Comparison of ENCODE assay signal across 8 cellular contexts in the genomic region with DNA sequence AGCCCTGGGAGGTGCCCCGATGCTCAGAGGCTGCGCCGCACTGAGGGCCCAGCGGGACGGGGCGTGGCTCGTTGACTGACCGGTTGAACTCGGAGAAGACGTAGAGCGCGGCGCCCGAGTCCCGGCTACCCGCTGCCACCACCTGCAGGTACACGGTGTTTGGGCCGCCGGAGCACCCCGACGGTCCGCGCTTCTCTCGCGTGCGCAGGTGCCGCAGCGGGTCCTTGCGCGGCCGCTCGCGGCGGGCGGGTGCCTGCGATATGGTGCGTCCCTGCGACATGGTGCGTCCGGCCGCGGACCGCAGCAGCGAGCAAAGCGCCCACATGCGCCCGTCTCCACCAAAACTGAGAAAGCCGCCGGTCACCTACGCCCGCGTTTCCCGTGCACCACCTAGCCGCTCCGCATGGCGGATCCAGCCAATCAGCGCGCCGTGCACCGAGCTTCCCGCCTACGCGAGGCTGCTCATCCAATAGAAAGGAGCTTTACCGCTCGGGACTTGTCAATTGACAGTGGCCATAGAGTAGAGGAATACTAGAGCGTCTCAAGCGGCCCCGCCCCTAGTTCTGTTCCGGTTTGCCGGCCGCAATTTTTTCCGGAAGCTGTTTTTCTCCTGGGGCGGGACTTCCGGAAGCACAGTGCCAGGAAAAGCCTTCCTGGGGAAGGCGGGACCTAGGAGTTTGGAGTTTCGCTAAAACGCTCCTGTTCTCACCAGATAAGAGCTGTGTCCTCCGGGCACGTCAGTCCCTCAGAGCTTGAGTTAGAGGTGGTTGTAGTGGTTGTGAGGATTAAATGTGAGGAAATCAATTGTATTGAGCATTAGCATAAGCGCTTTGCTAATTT. TPM values are rescaled to one million over a fixed set of nuclear protein-coding genes. Genes with fewer than 3 reads are reported as not detected.
DNase-seq lines count a peak whose midpoint lies in the region; ATAC-seq, FAIRE-seq and TF ChIP-seq lines count a peak whose summit lies in the region.

A gene with protein sequence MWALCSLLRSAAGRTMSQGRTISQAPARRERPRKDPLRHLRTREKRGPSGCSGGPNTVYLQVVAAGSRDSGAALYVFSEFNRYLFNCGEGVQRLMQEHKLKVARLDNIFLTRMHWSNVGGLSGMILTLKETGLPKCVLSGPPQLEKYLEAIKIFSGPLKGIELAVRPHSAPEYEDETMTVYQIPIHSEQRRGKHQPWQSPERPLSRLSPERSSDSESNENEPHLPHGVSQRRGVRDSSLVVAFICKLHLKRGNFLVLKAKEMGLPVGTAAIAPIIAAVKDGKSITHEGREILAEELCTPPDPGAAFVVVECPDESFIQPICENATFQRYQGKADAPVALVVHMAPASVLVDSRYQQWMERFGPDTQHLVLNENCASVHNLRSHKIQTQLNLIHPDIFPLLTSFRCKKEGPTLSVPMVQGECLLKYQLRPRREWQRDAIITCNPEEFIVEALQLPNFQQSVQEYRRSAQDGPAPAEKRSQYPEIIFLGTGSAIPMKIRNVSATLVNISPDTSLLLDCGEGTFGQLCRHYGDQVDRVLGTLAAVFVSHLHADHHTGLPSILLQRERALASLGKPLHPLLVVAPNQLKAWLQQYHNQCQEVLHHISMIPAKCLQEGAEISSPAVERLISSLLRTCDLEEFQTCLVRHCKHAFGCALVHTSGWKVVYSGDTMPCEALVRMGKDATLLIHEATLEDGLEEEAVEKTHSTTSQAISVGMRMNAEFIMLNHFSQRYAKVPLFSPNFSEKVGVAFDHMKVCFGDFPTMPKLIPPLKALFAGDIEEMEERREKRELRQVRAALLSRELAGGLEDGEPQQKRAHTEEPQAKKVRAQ (minus strand): TSS at position 405 of the 840 bp plus-strand sequence. CDS start 80 bp downstream, at position 325.

- TF ChIP-seq POLR2A in GM18505 (IDR thresholded peaks at IDR 0.05; ENCODE audit: borderline replicate concordance, extremely low read depth, insufficient read depth, insufficient read length): peak; percentile 92

- H3K4me1 ChIP-seq in ascending aorta (peaks cover 0 to 14% of the 10 kb centered on the region in 2 donors), right atrium auricular region (peaks cover 0 to 10% of the 10 kb centered on the region in 2 donors), psoas muscle (peaks cover 7% of the 10 kb centered on the region)

- H3K27me3 ChIP-seq in ascending aorta (no peaks in the 10 kb centered on the region), right atrium auricular region (no peaks in the 10 kb centered on the region), psoas muscle (ENCODE audit: insufficient read depth in 3 of 3, low read length in 2 of 3) (no peaks in the 10 kb centered on the region)

- peaks cover 18% of the 10 kb centered on the region for H3K4me1 Mint-ChIP-seq in T-helper 2 cell treated with Interferon-gamma antibody and Interleukin-4, amounts not matched to agents 5 μg/mL and 100 μg/mL, for 36 hours (ENCODE audit: low read depth)

- H3K27ac Mint-ChIP-seq in T-helper 2 cell treated with Interferon-gamma antibody and Interleukin-4, amounts not matched to agents 5 μg/mL and 100 μg/mL, for 36 hours: peak within 1 kb of the TSS; percentile 93

- no peaks in the 10 kb centered on the region for H3K9me3 Mint-ChIP-seq in T-helper 2 cell treated with Interferon-gamma antibody and Interleukin-4, amounts not matched to agents 5 μg/mL and 100 μg/mL, for 36 hours

- intact Hi-C loops in ascending aorta (cut with DNase I): loop anchor here (1.0 to 10.0 kb wide), 5 partner anchors 233 to 1047 kb away; a partner anchor contains a TSS
- intact Hi-C loops in psoas muscle (cut with DNase I): no loop called here

- H3K27ac ChIP-seq in ascending aorta (peak within 1 kb of the TSS; percentile 78 to 83), right atrium auricular region (peak within 1 kb of the TSS; percentile 82 to 87), psoas muscle (peak within 1 kb of the TSS; percentile 90)

- H3K36me3 ChIP-seq in ascending aorta (peaks cover 29 to 34% of the 10 kb centered on the region in 2 donors), right atrium auricular region (peaks cover 21% of the 10 kb centered on the region), psoas muscle (ENCODE audit: insufficient read depth in 1 of 2, low read depth in 1 of 2) (peaks cover 17 to 37% of the 10 kb centered on the region in 2 donors)

- FAIRE-seq in urothelium cell line (lab: Jason Lieb, UNC): no peak

- ATAC-seq in GM18505 (IDR thresholded peaks at IDR 0.05; ENCODE audit: unreplicated experiment): peak; percentile 97
- peak; percentile 95 for ATAC-seq in HG02973 (IDR thresholded peaks at IDR 0.05; ENCODE audit: unreplicated experiment)
- peak; percentile 99 to 100 (median 100) for ATAC-seq in psoas muscle

- H3K4me3 ChIP-seq in ascending aorta: peak within 1 kb of the TSS; percentile 98 to 99
- H3K4me3 ChIP-seq in right atrium auricular region: peak within 1 kb of the TSS; percentile 88 to 91
- peak within 1 kb of the TSS; percentile 90 for H3K4me3 ChIP-seq in psoas muscle

- peaks cover 36% of the 10 kb centered on the region for H3K36me3 Mint-ChIP-seq in T-helper 2 cell treated with Interferon-gamma antibody and Interleukin-4, amounts not matched to agents 5 μg/mL and 100 μg/mL, for 36 hours (ENCODE audit: low read depth)

- H3K27me3 Mint-ChIP-seq in T-helper 2 cell treated with Interferon-gamma antibody and Interleukin-4, amounts not matched to agents 5 μg/mL and 100 μg/mL, for 36 hours (ENCODE audit: low read depth): no peaks in the 10 kb centered on the region

- no peaks in the 10 kb centered on the region for H3K9me3 ChIP-seq in ascending aorta
- no peaks in the 10 kb centered on the region for H3K9me3 ChIP-seq in right atrium auricular region
- no peaks in the 10 kb centered on the region for H3K9me3 ChIP-seq in psoas muscle

- H3K4me3 Mint-ChIP-seq in T-helper 2 cell treated with Interferon-gamma antibody and Interleukin-4, amounts not matched to agents 5 μg/mL and 100 μg/mL, for 36 hours: peak within 1 kb of the TSS; percentile 99

- TF ChIP-seq CTCF in ascending aorta (IDR thresholded peaks at IDR 0.05) (peak in 1 of 3 experiments; percentile 16), right atrium auricular region (IDR thresholded peaks at IDR 0.05) (no peak), psoas muscle (IDR thresholded peaks at IDR 0.05) (peak; percentile 16)

- DNase-seq in NCI-H1930 (lab: John Stamatoyannopoulos, UW): peak; percentile 97
- peak; percentile 99 for DNase-seq in T-helper 2 cell treated with Interferon-gamma antibody and Interleukin-4, amounts not matched to agents 5 μg/mL and 100 μg/mL, for 36 hours (ENCODE audit: low spot score)
- DNase-seq in ascending aorta (ENCODE audit: low spot score in 2 of 2): peak; percentile 93 to 99
- peak; percentile 99 for DNase-seq in right atrium auricular region (ENCODE audit: low spot score)
- DNase-seq in psoas muscle: peak; percentile 96 to 97
- DNase-seq in urothelium cell line (ENCODE audit: low spot score): peak; percentile 93

- WGBS in psoas muscle, 3 donors: 0 to 1% (median 0%) methylated on average over 71 to 80 of the region's 80 CpGs

RNA-seq across cellular contexts. Expression of the gene that starts here (rescaled TPM):
- total RNA-seq in ascending aorta (190 TPM), right atrium auricular region (10 to 100 TPM; 40.1 to 55.2 TPM), psoas muscle (10 to 100 TPM; 49.1 to 64.1 (median 53.6) TPM)
- 10 to 100 TPM; 30.8 to 59.0 (median 48.3) TPM for polyA plus RNA-seq in psoas muscle

Comparison
In these comparisons a context has a peak if more than half of its experiments do, and no peak if none do; other contexts are left out.
1. Peak in every context shown above with its lines: DNase-seq, ATAC-seq, H3K4me3 ChIP-seq and H3K27ac ChIP-seq.